In genomic region chr14:103171206-103171605, GRCh38 we compare ENCODE assay signal across 1 cellular context. TPM values are rescaled to one million over a fixed set of nuclear protein-coding genes. Genes with fewer than 3 reads are reported as not detected.
"Had no signal": no experiment of that assay in that cellular context is flagged by ENCODE, and none has a peak within 500 bp of the region (broad histone marks: within the 10 kb centered on the region; RNA-seq: fewer than 3 reads in every experiment).

No MANE protein-coding gene starts in this region.

RNA-seq across cellular contexts. Expression of gene TNFAIP2, which starts 47.9 kb away (rescaled TPM):
- polyA plus RNA-seq: IgD-negative memory B cell had no signal
